In the genomic region with DNA sequence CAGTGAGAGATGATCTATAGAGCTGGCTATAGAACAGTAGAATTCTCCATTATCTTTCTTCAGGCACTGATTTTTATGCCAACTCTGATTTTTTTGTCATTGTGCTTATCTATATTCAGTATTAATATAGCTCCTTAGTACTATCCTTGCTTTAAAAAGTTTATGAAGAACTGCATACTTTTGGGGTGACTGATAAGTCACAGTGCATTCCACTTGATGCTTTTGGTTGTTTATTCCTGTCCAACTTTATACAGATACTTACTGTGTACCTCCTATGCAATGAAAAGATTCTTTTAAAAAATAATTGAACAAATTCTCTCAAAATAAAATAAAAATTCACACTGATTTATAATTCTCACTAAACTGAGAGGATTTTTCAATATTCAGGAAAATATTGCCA, we compare ENCODE assay signal across 28 cellular contexts.
"Had no signal": no experiment of that assay in that cellular context is flagged by ENCODE, and none has a peak within 500 bp of the region (broad histone marks: within the 10 kb centered on the region; RNA-seq: fewer than 3 reads in every experiment).

No MANE protein-coding gene starts in this region.

- H3K9me3 ChIP-seq: adrenal gland, body of pancreas, MG63, Peyer's patch, SJCRH30 had no signal

- H3K4me3 Mint-ChIP-seq: activated CD8-positive, alpha-beta T cell treated with anti-CD3 and anti-CD28 coated beads for 36 hours; activated naive CD4-positive, alpha-beta T cell treated with anti-CD3 and anti-CD28 coated beads, Interleukin-2, amount 10 ng/mL, durations not matched to agents 7 days and 5 days; activated naive CD8-positive, alpha-beta T cell treated with anti-CD3 and anti-CD28 coated beads for 36 hours had no signal

- H3K27me3 ChIP-seq: adrenal gland, body of pancreas, MG63, Peyer's patch, SJCRH30 had no signal

- H3K4me3 ChIP-seq: adrenal gland, body of pancreas, MG63, Peyer's patch, SJCRH30 had no signal

- ATAC-seq: activated CD4-positive, CD25-positive, alpha-beta regulatory T cell treated with anti-CD3 and anti-CD28 coated beads, Interleukin-2, amount 50 U/mL, for 24 hours; activated CD8-positive, alpha-beta T cell treated with anti-CD3 and anti-CD28 coated beads for 36 hours; activated T-cell treated with anti-CD3 and anti-CD28 coated beads, Interleukin-2, amount 50 U/mL, for 72 hours; body of pancreas; SK-N-SH treated with all-trans-retinoic acid at 6 μM for 48 hours had no signal

- H3K27ac Mint-ChIP-seq: activated CD8-positive, alpha-beta T cell treated with anti-CD3 and anti-CD28 coated beads for 36 hours; activated naive CD4-positive, alpha-beta T cell treated with anti-CD3 and anti-CD28 coated beads, Interleukin-2, amount 10 ng/mL, durations not matched to agents 7 days and 5 days; activated naive CD8-positive, alpha-beta T cell treated with anti-CD3 and anti-CD28 coated beads for 36 hours; activated T-cell treated with anti-CD3 and anti-CD28 coated beads, Interleukin-2, amount 50 U/mL, for 72 hours; activated T-helper 2 cell treated with anti-CD3 and anti-CD28 coated beads, Interferon-gamma antibody, Interleukin-2, Interleukin-4, amounts not matched to agents 10 μg/mL and 5 μg/mL and 100 μg/mL, durations not matched to agents 14 hours and 24 hours and 36 hours; T-helper 1 cell treated with Interleukin-12 subunit alpha and Interleukin-12 subunit beta and Interleukin-4 antibody, amounts not matched to agents 30 μg/mL and 1 μg/mL, for 36 hours had no signal

- H3K4me1 Mint-ChIP-seq: activated naive CD4-positive, alpha-beta T cell treated with anti-CD3 and anti-CD28 coated beads, Interleukin-2, amount 10 ng/mL, durations not matched to agents 7 days and 5 days had no signal

- H3K9me3 Mint-ChIP-seq: activated CD8-positive, alpha-beta T cell treated with anti-CD3 and anti-CD28 coated beads for 36 hours; activated naive CD4-positive, alpha-beta T cell treated with anti-CD3 and anti-CD28 coated beads, Interleukin-2, amount 10 ng/mL, durations not matched to agents 7 days and 5 days; activated naive CD8-positive, alpha-beta T cell treated with anti-CD3 and anti-CD28 coated beads for 36 hours; activated T-cell treated with anti-CD3 and anti-CD28 coated beads, Interleukin-2, amount 50 U/mL, for 72 hours; activated T-helper 2 cell treated with anti-CD3 and anti-CD28 coated beads, Interferon-gamma antibody, Interleukin-2, Interleukin-4, amounts not matched to agents 10 μg/mL and 5 μg/mL and 100 μg/mL, durations not matched to agents 14 hours and 24 hours and 36 hours; T-helper 1 cell treated with Interleukin-12 subunit alpha and Interleukin-12 subunit beta and Interleukin-4 antibody, amounts not matched to agents 30 μg/mL and 1 μg/mL, for 36 hours had no signal

- DNase-seq: activated CD4-positive, alpha-beta T cell treated with anti-CD3 and anti-CD28 coated beads for 4 hours; activated CD8-positive, alpha-beta memory T cell treated with anti-CD3 and anti-CD28 coated beads, Interleukin-2, amount 50 U/mL, for 4 hours; activated CD8-positive, alpha-beta T cell treated with anti-CD3 and anti-CD28 coated beads for 36 hours; activated gamma-delta T cell treated with Interleukin-2 at 50 U/mL for 16 hours; activated naive CD4-positive, alpha-beta T cell treated with anti-CD3 and anti-CD28 coated beads, Interleukin-2, amount 10 ng/mL, durations not matched to agents 7 days and 5 days; activated naive CD8-positive, alpha-beta T cell treated with anti-CD3 and anti-CD28 coated beads for 36 hours; activated T-cell treated with anti-CD3 and anti-CD28 coated beads, Interleukin-2, amount 50 U/mL, for 72 hours; adrenal gland; aorta; body of pancreas; central memory CD4-positive, alpha-beta T cell; MG63; NCI-H1105; NCI-H1436 treated with DMSO at 0.1 percent for 48 hours; NCI-H187; NCI-H2081; NCI-H510A treated with DMSO at 0.1 percent for 48 hours; NCI-H69; Peyer's patch; Right ventricle myocardium superior; SJCRH30; SW 1271 had no signal

- H3K36me3 Mint-ChIP-seq: activated naive CD4-positive, alpha-beta T cell treated with anti-CD3 and anti-CD28 coated beads, Interleukin-2, amount 10 ng/mL, durations not matched to agents 7 days and 5 days; activated naive CD8-positive, alpha-beta T cell treated with anti-CD3 and anti-CD28 coated beads for 36 hours had no signal

- H3K27me3 Mint-ChIP-seq: activated CD8-positive, alpha-beta T cell treated with anti-CD3 and anti-CD28 coated beads for 36 hours; activated naive CD4-positive, alpha-beta T cell treated with anti-CD3 and anti-CD28 coated beads, Interleukin-2, amount 10 ng/mL, durations not matched to agents 7 days and 5 days; activated naive CD8-positive, alpha-beta T cell treated with anti-CD3 and anti-CD28 coated beads for 36 hours had no signal

- H3K4me1 ChIP-seq: adrenal gland, body of pancreas, Peyer's patch, SJCRH30 had no signal

- H3K36me3 ChIP-seq: adrenal gland, MG63, Peyer's patch, SJCRH30 had no signal

- FAIRE-seq: bronchial epithelial cell had no signal

- H3K27ac ChIP-seq: adrenal gland, body of pancreas, Peyer's patch, RWPE1, SJCRH30 had no signal
